ENCODE assay signal across 2 cellular contexts in genomic region chr7:84591897-84592296, GRCh38.
TF ChIP-seq lines count a peak whose summit lies in the region.

No MANE protein-coding gene starts in this region.

TF ChIP-seq in HepG2, 621 proteins besides CTCF, POLR2A, EP300 and RAD21 (continued from another document):
- peak; percentile 95 for TF ChIP-seq ATF7 (IDR thresholded peaks at IDR 0.05)
- TF ChIP-seq ATF7 (CRISPR knock-in tag; IDR thresholded peaks at IDR 0.05) = no peak
- TF ChIP-seq CREB1 (IDR thresholded peaks at IDR 0.05) = peak; percentile 50
- TF ChIP-seq CREB1 (CRISPR knock-in tag; IDR thresholded peaks at IDR 0.05) = no peak
- TF ChIP-seq ZNF12 (CRISPR knock-in tag; IDR thresholded peaks at IDR 0.05) = no peak

TF ChIP-seq in GM12878, 131 proteins besides CTCF, POLR2A, EP300 and RAD21 (continued from another document):
- 0 out of 2 replicates have a peak, but pooled peaks have one; percentile 26 for TF ChIP-seq ATF7 (IDR thresholded peaks at IDR 0.05; ENCODE audit: low read depth)
- TF ChIP-seq YBX1 (IDR thresholded peaks at IDR 0.05) = no peak
- TF ChIP-seq FOXK2 (IDR thresholded peaks at IDR 0.05) = no peak
- TF ChIP-seq TAF1 (IDR thresholded peaks at IDR 0.05; ENCODE audit: borderline replicate concordance, low read depth, low read length) = no peak
